Comparison of ENCODE assay signal across 19 cellular contexts in genomic region chr4:74674750-74675149, GRCh38.
DNase-seq lines count a peak whose midpoint lies in the region; ATAC-seq, FAIRE-seq and TF ChIP-seq lines count a peak whose summit lies in the region.
"Had no signal": no experiment of that assay in that cellular context is flagged by ENCODE, and none has a peak within 500 bp of the region (broad histone marks: within the 10 kb centered on the region; RNA-seq: fewer than 3 reads in every experiment).

No MANE protein-coding gene starts in this region.

- no peaks in the 10 kb centered on the region for H3K9me2 ChIP-seq in PC-3 (replicated peaks; ENCODE audit: low read length)

- no peak for TF ChIP-seq POLR2A in endothelial cell of umbilical vein (IDR thresholded peaks at IDR 0.05; ENCODE audit: low read depth, low read length)

- H3K4me1 Mint-ChIP-seq in stimulated activated naive CD8-positive, alpha-beta T cell treated with anti-CD3 and anti-CD28 coated beads, Interleukin-15, amount 100 ng/mL, for 72 hours, result peaks cover 6% of the 10 kb centered on the region

- H3K9ac ChIP-seq in PC-3 (ENCODE audit: low read length) (no peak overlapping the region), endothelial cell of umbilical vein (replicated peaks; ENCODE audit: extremely low read depth, insufficient read depth, low read length) (no peak overlapping the region)
- H3K9ac ChIP-seq: BLaER1 had no signal

- H3K9me3 ChIP-seq in PC-3 (ENCODE audit: low read length) (no peaks in the 10 kb centered on the region), endothelial cell of umbilical vein (replicated peaks; ENCODE audit: control insufficient read depth, insufficient read depth, low read length) (no peaks in the 10 kb centered on the region), ascending aorta (no peaks in the 10 kb centered on the region)
- H3K9me3 ChIP-seq: BLaER1 had no signal

- H3K9me1 ChIP-seq in endothelial cell of umbilical vein (replicated peaks; ENCODE audit: control insufficient read depth, extremely low read depth, insufficient read depth, low read length), result no peaks in the 10 kb centered on the region

- no peak overlapping the region for H3K27ac Mint-ChIP-seq in stimulated activated naive CD8-positive, alpha-beta T cell treated with anti-CD3 and anti-CD28 coated beads, Interleukin-15, amount 100 ng/mL, for 72 hours
- H3K27ac Mint-ChIP-seq: CD4-positive, alpha-beta memory T cell had no signal

- no peak for DNase-seq in stimulated activated naive CD8-positive, alpha-beta T cell treated with anti-CD3 and anti-CD28 coated beads, Interleukin-15, amount 100 ng/mL, for 72 hours
- no peak for DNase-seq in stimulated activated naive CD8-positive, alpha-beta T cell treated with anti-CD3 and anti-CD28 coated beads, Interleukin-15, Interleukin-2, amounts not matched to agents 100 U/mL and 50 U/mL, for 24 hours
- DNase-seq in PC-3 (no peak), endothelial cell of umbilical vein (ENCODE audit: low read depth, low spot score) (no peak), ascending aorta (ENCODE audit: low spot score in 2 of 2) (no peak)
- DNase-seq in activated naive CD4-positive, alpha-beta T cell (lab: John Stamatoyannopoulos, UW), result no peak
- DNase-seq: CD4-positive, alpha-beta memory T cell; DMS53; NCI-H1694 treated with DMSO at 0.1 percent for 48 hours; NK-92 treated with Interleukin-12 subunit alpha and Interleukin-12 subunit beta, amount 100 ng/mL, for 24 hours; SIG-M5 had no signal

- ATAC-seq in stimulated activated naive CD8-positive, alpha-beta T cell treated with anti-CD3 and anti-CD28 coated beads, Interleukin-15, amount 100 ng/mL, for 72 hours, result peak; percentile 40
- no peak for ATAC-seq in stimulated activated naive CD8-positive, alpha-beta T cell treated with anti-CD3 and anti-CD28 coated beads, Interleukin-15, Interleukin-2, amounts not matched to agents 100 U/mL and 50 U/mL, for 24 hours
- ATAC-seq in PC-3 (no peak), GM21447 (IDR thresholded peaks at IDR 0.05; ENCODE audit: unreplicated experiment) (no peak), HG02973 (IDR thresholded peaks at IDR 0.05; ENCODE audit: unreplicated experiment) (no peak)

- no peaks in the 10 kb centered on the region for H4K20me1 ChIP-seq in PC-3 (ENCODE audit: low read length)
- H4K20me1 ChIP-seq in endothelial cell of umbilical vein (replicated peaks; ENCODE audit: control insufficient read depth, extremely low read depth, insufficient read depth, low read length), result no peaks in the 10 kb centered on the region
- H4K20me1 ChIP-seq: BLaER1 had no signal

- FAIRE-seq in endothelial cell of umbilical vein (lab: Jason Lieb, UNC), result no peak
- FAIRE-seq: GM12892, H1, HepG2 had no signal

- H3K36me3 ChIP-seq in PC-3 (ENCODE audit: low read depth, low read length) (no peaks in the 10 kb centered on the region), endothelial cell of umbilical vein (ENCODE audit: control insufficient read depth in 2 of 2, extremely low read depth in 1 of 2, insufficient read depth in 2 of 2, low read length in 2 of 2) (no peaks in the 10 kb centered on the region), ascending aorta (no peaks in the 10 kb centered on the region)
- H3K36me3 ChIP-seq: BLaER1 had no signal

- intact Hi-C loops in PC-3 (cut with micrococcal nuclease) (loop anchor here (1.0 kb wide), 3 partner anchors 120 to 354 kb away; partner anchors contain the start of gene BTC), endothelial cell of umbilical vein (cut with micrococcal nuclease) (loop anchor here (1.0 kb wide), 6 partner anchors 138 to 446 kb away; no protein-coding TSS in a partner anchor), ascending aorta (cut with DNase I) (loop anchor here (5.0 kb wide), 1 partner anchor 142 kb away; no protein-coding TSS in a partner anchor)

- POLR2A ChIA-PET in PC-3 (lab: Charles Lee; ENCODE audit: unreplicated experiment) (no interaction called here), endothelial cell of umbilical vein (lab: Charles Lee) (no interaction called here)

- no peak overlapping the region for H3K4me3 Mint-ChIP-seq in stimulated activated naive CD8-positive, alpha-beta T cell treated with anti-CD3 and anti-CD28 coated beads, Interleukin-15, amount 100 ng/mL, for 72 hours
- H3K4me3 Mint-ChIP-seq: CD4-positive, alpha-beta memory T cell had no signal

- dilution Hi-C loops in endothelial cell of umbilical vein (cut with MboI; ENCODE audit: extremely low pct_ligation_motif_present, low sequenced_read_pairs), result no loop called here

- H3K4me2 ChIP-seq in PC-3 (ENCODE audit: low read length) (no peak overlapping the region), endothelial cell of umbilical vein (ENCODE audit: insufficient read depth, low read length) (no peak overlapping the region)
- H3K4me2 ChIP-seq: BLaER1 had no signal

- H3K9me3 Mint-ChIP-seq in stimulated activated naive CD8-positive, alpha-beta T cell treated with anti-CD3 and anti-CD28 coated beads, Interleukin-15, amount 100 ng/mL, for 72 hours, result no peaks in the 10 kb centered on the region
- H3K9me3 Mint-ChIP-seq: CD4-positive, alpha-beta memory T cell had no signal

- TF ChIP-seq CTCF in PC-3 (conservative IDR thresholded peaks at IDR 0.05; ENCODE audit: low read depth, low read length) (no peak), endothelial cell of umbilical vein (IDR thresholded peaks at IDR 0.05; ENCODE audit: extremely low read depth in 1 of 2, insufficient read depth in 1 of 2, low read depth in 1 of 2, low read length in 2 of 2) (no peak), ascending aorta (IDR thresholded peaks at IDR 0.05) (no peak)

- peak overlapping the region; percentile 29; the same call in 1 of the 2 replicates for H2AFZ ChIP-seq in PC-3 (ENCODE audit: low read length)
- peak overlapping the region; percentile 68 for H2AFZ ChIP-seq in endothelial cell of umbilical vein (ENCODE audit: low read depth, low read length)

- H3K4me1 ChIP-seq in PC-3 (ENCODE audit: insufficient read depth, low read length) (peaks cover 22% of the 10 kb centered on the region), endothelial cell of umbilical vein (ENCODE audit: control insufficient read depth, extremely low read depth, insufficient read depth, low read length) (peaks cover 16% of the 10 kb centered on the region), ascending aorta (no peaks in the 10 kb centered on the region)
- H3K4me1 ChIP-seq: BLaER1 had no signal

- peaks cover 25% of the 10 kb centered on the region for H3K27me3 Mint-ChIP-seq in stimulated activated naive CD8-positive, alpha-beta T cell treated with anti-CD3 and anti-CD28 coated beads, Interleukin-15, amount 100 ng/mL, for 72 hours

- CTCF ChIA-PET in PC-3 (lab: Charles Lee), result interaction anchor here (1.3 kb wide), 1 partner anchor 486 kb away, joined by 4 read pairs; no protein-coding TSS in a partner anchor
- CTCF ChIA-PET in endothelial cell of umbilical vein (lab: Charles Lee), result interaction anchor here (0.5 to 9.6 kb wide), 24 partner anchors 13 to 486 kb away, joined by 3 to 378 read pairs (median 8); partner anchors contain the start of gene EREG

- H3K27me3 ChIP-seq in PC-3 (ENCODE audit: low read length) (no peaks in the 10 kb centered on the region), endothelial cell of umbilical vein (ENCODE audit: control insufficient read depth in 2 of 2, insufficient read depth in 2 of 2, low read length in 2 of 2) (no peaks in the 10 kb centered on the region), ascending aorta (no peaks in the 10 kb centered on the region)
- H3K27me3 ChIP-seq: BLaER1 had no signal

- BruUV-seq in PC-3 (replicated peaks; lab: Mats Ljungman, UMichigan), result no TSS peak
- BruUV-seq in endothelial cell of umbilical vein (replicated peaks; lab: Mats Ljungman, UMichigan), result no TSS peak

- H3K79me2 ChIP-seq in PC-3 (ENCODE audit: low read length), result no peaks in the 10 kb centered on the region
- H3K79me2 ChIP-seq in endothelial cell of umbilical vein (ENCODE audit: control insufficient read depth, insufficient read depth, low read length), result no peaks in the 10 kb centered on the region

- H3K27ac ChIP-seq in PC-3 (ENCODE audit: low read length) (no peak overlapping the region), endothelial cell of umbilical vein (ENCODE audit: insufficient read depth, low read depth, low read length) (no peak overlapping the region), ascending aorta (no peak overlapping the region)
- H3K27ac ChIP-seq: 22Rv1, BLaER1, RWPE1 had no signal

- no peaks in the 10 kb centered on the region for H3F3A ChIP-seq in PC-3 (ENCODE audit: low read length, unreplicated experiment)

- H3K4me3 ChIP-seq in PC-3 (ENCODE audit: low read length), result no peak overlapping the region
- H3K4me3 ChIP-seq in endothelial cell of umbilical vein (replicated peaks in 1 of 3; ENCODE audit: insufficient read depth in 1 of 3, low read depth in 1 of 3, low read length in 3 of 3), result no peak overlapping the region
- no peak overlapping the region for H3K4me3 ChIP-seq in ascending aorta
- H3K4me3 ChIP-seq: BLaER1 had no signal

TF ChIP-seq in endothelial cell of umbilical vein, 7 proteins besides CTCF, POLR2A, EP300 and RAD21:
- TF ChIP-seq EZH2 (IDR thresholded peaks at IDR 0.05; ENCODE audit: borderline replicate concordance, low read depth, low read length, severe bottlenecking), result no peak
- no peak for TF ChIP-seq JUN (IDR thresholded peaks at IDR 0.05; ENCODE audit: borderline replicate concordance, insufficient read depth, insufficient read length, low read depth)
